ENCODE assay signal across 13 cellular contexts in the genomic region with DNA sequence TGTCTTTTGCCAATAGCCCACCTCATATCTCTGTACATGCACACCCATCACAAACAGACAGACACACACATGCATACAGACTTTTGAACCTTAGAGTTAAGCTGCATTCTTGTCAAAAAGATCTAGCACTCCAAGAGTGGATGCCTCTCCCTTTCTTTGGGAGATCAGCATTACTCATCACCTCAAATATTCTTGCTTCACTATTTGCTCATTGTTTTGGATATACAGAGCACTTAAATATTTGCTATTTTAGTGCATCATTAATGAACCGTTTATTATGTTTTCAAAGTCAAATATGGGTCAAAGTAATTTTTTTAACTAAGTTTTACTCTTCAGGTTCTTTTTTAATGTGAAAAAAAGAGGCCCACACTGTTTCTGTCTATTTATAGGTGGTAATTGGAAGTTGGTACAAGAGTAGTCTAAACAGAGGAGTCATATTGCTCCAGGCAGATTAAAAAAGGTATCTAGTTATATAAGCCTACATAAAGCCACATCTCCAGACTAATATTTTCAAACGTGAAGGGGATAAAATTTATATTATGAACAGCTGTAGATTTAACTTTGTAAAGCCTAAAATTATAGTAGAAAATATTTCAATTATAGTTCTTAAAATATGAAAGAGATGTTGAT.
DNase-seq lines count a peak whose midpoint lies in the region; ATAC-seq and TF ChIP-seq lines count a peak whose summit lies in the region.
"Had no signal": no experiment of that assay in that cellular context is flagged by ENCODE, and none has a peak within 500 bp of the region (broad histone marks: within the 10 kb centered on the region; RNA-seq: fewer than 3 reads in every experiment).

No MANE protein-coding gene starts in this region.

- H3K36me3 ChIP-seq in BE2C: no peaks in the 10 kb centered on the region
- H3K36me3 ChIP-seq in upper lobe of right lung: no peaks in the 10 kb centered on the region
- H3K36me3 ChIP-seq: cardiac muscle cell, suprapubic skin had no signal

- H3K4me3 ChIP-seq in choroid plexus epithelial cell (ENCODE audit: low read depth, low read length): no peak overlapping the region
- no peak overlapping the region for H3K4me3 ChIP-seq in BE2C (ENCODE audit: low read depth, low read length)
- H3K4me3 ChIP-seq in upper lobe of right lung: no peak overlapping the region
- H3K4me3 ChIP-seq: cardiac muscle cell, suprapubic skin had no signal

- peak; percentile 46 for DNase-seq in AG08396 (ENCODE audit: low spot score)
- DNase-seq in LHCN-M2 (ENCODE audit: low read depth): peak; percentile 58
- peak; percentile 68 for DNase-seq in choroid plexus epithelial cell (ENCODE audit: low read depth)
- DNase-seq in kidney glomerular epithelial cell (lab: John Stamatoyannopoulos, UW): peak; percentile 59
- no peak for DNase-seq in NK-92 treated with Interleukin-12 subunit alpha and Interleukin-12 subunit beta, amount 100 ng/mL, for 24 hours (lab: John Stamatoyannopoulos, UW)
- no peak for DNase-seq in SIG-M5 (lab: John Stamatoyannopoulos, UW)
- no peak for DNase-seq in BE2C
- DNase-seq in upper lobe of right lung: no peak
- DNase-seq: activated gamma-delta T cell, DMS79 treated with DMSO at 0.1 percent for 48 hours, MM.1S had no signal

- no peaks in the 10 kb centered on the region for H3K9me3 ChIP-seq in BE2C
- H3K9me3 ChIP-seq in upper lobe of right lung: no peaks in the 10 kb centered on the region
- H3K9me3 ChIP-seq: suprapubic skin had no signal

- H3K27ac ChIP-seq in upper lobe of right lung: no peak overlapping the region
- H3K27ac ChIP-seq: cardiac muscle cell, suprapubic skin had no signal

- TF ChIP-seq CTCF in choroid plexus epithelial cell (conservative IDR thresholded peaks at IDR 0.05; ENCODE audit: low read depth, low read length) (no peak), BE2C (IDR thresholded peaks at IDR 0.05; ENCODE audit: low read depth, low read length) (no peak), upper lobe of right lung (IDR thresholded peaks at IDR 0.05) (no peak)

- H3K4me1 ChIP-seq in BE2C: no peaks in the 10 kb centered on the region
- H3K4me1 ChIP-seq in upper lobe of right lung: peaks cover 5% of the 10 kb centered on the region
- H3K4me1 ChIP-seq: suprapubic skin had no signal

- ATAC-seq in upper lobe of right lung: no peak

- intact Hi-C loops in upper lobe of right lung (cut with DNase I): no loop called here

- H3K27me3 ChIP-seq in BE2C (no peaks in the 10 kb centered on the region), upper lobe of right lung (no peaks in the 10 kb centered on the region)
- H3K27me3 ChIP-seq: cardiac muscle cell, suprapubic skin had no signal

Comparison
In these comparisons a context has a peak if more than half of its experiments do, and no peak if none do; other contexts are left out.
1. DNase-seq: peak in AG08396 (single experiment), LHCN-M2 (single experiment), choroid plexus epithelial cell (single experiment) and kidney glomerular epithelial cell (single experiment); none in NK-92 treated with Interleukin-12 subunit alpha and Interleukin-12 subunit beta, amount 100 ng/mL, for 24 hours (single experiment), SIG-M5 (single experiment), BE2C (single experiment) and upper lobe of right lung (single experiment).